ENCODE assay signal across 20 cellular contexts in genomic region chr6:107173779-107174178, GRCh38. TPM values are rescaled to one million over a fixed set of nuclear protein-coding genes. Genes with fewer than 3 reads are reported as not detected.
A peak's percentile ranks its signal among the peaks of the same experiment; 100 is the strongest.
DNase-seq lines count a peak whose midpoint lies in the region; ATAC-seq and TF ChIP-seq lines count a peak whose summit lies in the region.
"Had no signal": no experiment of that assay in that cellular context is flagged by ENCODE, and none has a peak within 500 bp of the region (broad histone marks: within the 10 kb centered on the region; RNA-seq: fewer than 3 reads in every experiment).

No MANE protein-coding gene starts in this region.

- in situ Hi-C loops in GM23248 (cut with MboI) = no loop called here

- H3K4me2 ChIP-seq in GM23248 (ENCODE audit: unreplicated experiment) (peak overlapping the region; percentile 2), smooth muscle cell (no peak overlapping the region)
- H3K4me2 ChIP-seq: GM23338 had no signal

- H3K36me3 ChIP-seq in GM23248 (ENCODE audit: low read depth) (no peaks in the 10 kb centered on the region), smooth muscle cell (ENCODE audit: low read depth) (no peaks in the 10 kb centered on the region)
- H3K36me3 ChIP-seq: BE2C had no signal

- H3F3A ChIP-seq in GM23248 (ENCODE audit: insufficient read depth) (no peaks in the 10 kb centered on the region; the same call in 1 of the 2 replicates), smooth muscle cell (ENCODE audit: low read depth) (no peaks in the 10 kb centered on the region)

- H3K4me3 ChIP-seq in GM23248 (no peak overlapping the region), choroid plexus epithelial cell (ENCODE audit: low read depth, low read length) (no peak overlapping the region), smooth muscle cell (no peak overlapping the region)
- H3K4me3 ChIP-seq: GM23338 had no signal

- no peak overlapping the region for H2AFZ ChIP-seq in GM23248
- no peak overlapping the region for H2AFZ ChIP-seq in smooth muscle cell (ENCODE audit: low read depth)
- H2AFZ ChIP-seq: GM23338 had no signal

- H3K9me3 Mint-ChIP-seq in osteocyte (ENCODE audit: unreplicated experiment) = peaks cover 5% of the 10 kb centered on the region
- H3K9me3 Mint-ChIP-seq in activated CD4-positive, alpha-beta T cell treated with anti-CD3 and anti-CD28 coated beads, Interleukin-2, amount 10 ng/mL, durations not matched to agents 24 days and 14 days = no peaks in the 10 kb centered on the region
- H3K9me3 Mint-ChIP-seq: CD4-positive, alpha-beta memory T cell had no signal

- ATAC-seq in HG02763 (IDR thresholded peaks at IDR 0.05; ENCODE audit: unreplicated experiment) = no peak
- ATAC-seq: GM23338, Panc1 had no signal

- H3K36me3 Mint-ChIP-seq in osteocyte (ENCODE audit: unreplicated experiment) = peaks cover 2% of the 10 kb centered on the region
- no peaks in the 10 kb centered on the region for H3K36me3 Mint-ChIP-seq in activated CD4-positive, alpha-beta T cell treated with anti-CD3 and anti-CD28 coated beads, Interleukin-2, amount 10 ng/mL, durations not matched to agents 24 days and 14 days (ENCODE audit: low read depth)

- H3K9me3 ChIP-seq in GM23248 (ENCODE audit: low read depth) (no peaks in the 10 kb centered on the region), smooth muscle cell (replicated peaks; ENCODE audit: low read depth) (no peaks in the 10 kb centered on the region)
- H3K9me3 ChIP-seq: BE2C had no signal

- no peaks in the 10 kb centered on the region for H3K27me3 ChIP-seq in GM23248 (replicated peaks; ENCODE audit: insufficient read depth)
- no peaks in the 10 kb centered on the region for H3K27me3 ChIP-seq in smooth muscle cell (ENCODE audit: low read depth)
- H3K27me3 ChIP-seq: BE2C had no signal

- H3K9ac ChIP-seq in GM23248 (no peak overlapping the region), smooth muscle cell (ENCODE audit: low read depth) (no peak overlapping the region)

- no peak overlapping the region for H3K4me3 Mint-ChIP-seq in osteocyte (ENCODE audit: unreplicated experiment)
- no peak overlapping the region for H3K4me3 Mint-ChIP-seq in activated CD4-positive, alpha-beta T cell treated with anti-CD3 and anti-CD28 coated beads, Interleukin-2, amount 10 ng/mL, durations not matched to agents 24 days and 14 days
- H3K4me3 Mint-ChIP-seq: GM23338 had no signal

- intact Hi-C loops in activated CD4-positive, alpha-beta T cell treated with anti-CD3 and anti-CD28 coated beads, Interleukin-2, amount 10 ng/mL, durations not matched to agents 24 days and 14 days (cut with micrococcal nuclease) = no loop called here

- no peak overlapping the region for H3K27ac Mint-ChIP-seq in osteocyte (ENCODE audit: unreplicated experiment)
- H3K27ac Mint-ChIP-seq in activated CD4-positive, alpha-beta T cell treated with anti-CD3 and anti-CD28 coated beads, Interleukin-2, amount 10 ng/mL, durations not matched to agents 24 days and 14 days = no peak overlapping the region
- H3K27ac Mint-ChIP-seq: CD4-positive, alpha-beta memory T cell; GM23338 had no signal

- no peak overlapping the region for H3K27ac ChIP-seq in GM23248
- H3K27ac ChIP-seq in VCaP = 0 out of 2 replicates have a peak overlapping the region, but pooled peaks have one; percentile 4
- no peak overlapping the region for H3K27ac ChIP-seq in smooth muscle cell (ENCODE audit: low read depth)

- 80 to 84% methylated on average over 3 of the region's 3 CpGs for WGBS in GM23248 (ENCODE audit: low coverage in 1 of 2, low lambda C conversion rate in 2 of 2, missing lambda C conversion rate in 2 of 2), 2 experiments
- WGBS in smooth muscle cell (ENCODE audit: low lambda C conversion rate) = 88% methylated on average over 3 of the region's 3 CpGs

- H3K9me2 ChIP-seq in GM23248 (ENCODE audit: insufficient read depth) = no peaks in the 10 kb centered on the region

- no peaks in the 10 kb centered on the region for H3K27me3 Mint-ChIP-seq in osteocyte (ENCODE audit: unreplicated experiment)
- no peaks in the 10 kb centered on the region for H3K27me3 Mint-ChIP-seq in activated CD4-positive, alpha-beta T cell treated with anti-CD3 and anti-CD28 coated beads, Interleukin-2, amount 10 ng/mL, durations not matched to agents 24 days and 14 days
- H3K27me3 Mint-ChIP-seq: CD4-positive, alpha-beta memory T cell had no signal

- TF ChIP-seq CTCF in VCaP (conservative IDR thresholded peaks at IDR 0.05) (no peak), choroid plexus epithelial cell (conservative IDR thresholded peaks at IDR 0.05; ENCODE audit: low read depth, low read length) (no peak), osteocyte (IDR thresholded peaks at IDR 0.05) (no peak), smooth muscle cell (IDR thresholded peaks at IDR 0.05; ENCODE audit: borderline replicate concordance, insufficient read depth, poor library complexity, severe bottlenecking) (no peak)

- DNase-seq in GM23248 (peak; percentile 23), choroid plexus epithelial cell (ENCODE audit: low read depth) (peak; percentile 36), osteocyte (ENCODE audit: extremely low spot score, unreplicated experiment) (peak; percentile 5), smooth muscle cell (lab: John Stamatoyannopoulos, UW; ENCODE audit: unreplicated experiment) (no peak)
- DNase-seq in activated CD4-positive, alpha-beta T cell treated with anti-CD3 and anti-CD28 coated beads, Interleukin-2, amount 10 ng/mL, durations not matched to agents 24 days and 14 days = no peak
- DNase-seq: ACHN; BE2C; CD4-positive, alpha-beta memory T cell; DMS79 treated with DMSO at 0.1 percent for 48 hours; KG1; MM.1S; NCI-H1105; NCI-H1694 treated with DMSO at 0.1 percent for 48 hours; NCI-H446; NCI-H748 treated with DMSO at 0.1 percent for 48 hours; Right ventricle myocardium superior had no signal

- H3K79me2 ChIP-seq in GM23248 (ENCODE audit: insufficient read depth) (no peaks in the 10 kb centered on the region), smooth muscle cell (ENCODE audit: low read depth) (no peaks in the 10 kb centered on the region)

- H4K20me1 ChIP-seq in GM23248 (ENCODE audit: insufficient read depth) (no peaks in the 10 kb centered on the region), smooth muscle cell (ENCODE audit: low read depth) (no peaks in the 10 kb centered on the region)

- no peaks in the 10 kb centered on the region for H3K4me1 ChIP-seq in GM23248 (ENCODE audit: insufficient read depth)
- H3K4me1 ChIP-seq in smooth muscle cell (ENCODE audit: low read depth) = no peaks in the 10 kb centered on the region
- H3K4me1 ChIP-seq: BE2C had no signal

- H3K4me1 Mint-ChIP-seq in osteocyte (ENCODE audit: unreplicated experiment) = no peaks in the 10 kb centered on the region
- H3K4me1 Mint-ChIP-seq in activated CD4-positive, alpha-beta T cell treated with anti-CD3 and anti-CD28 coated beads, Interleukin-2, amount 10 ng/mL, durations not matched to agents 24 days and 14 days = no peaks in the 10 kb centered on the region
- H3K4me1 Mint-ChIP-seq: CD4-positive, alpha-beta memory T cell; GM23338 had no signal

RNA-seq across cellular contexts. Expression of gene BEND3, which starts 58.5 kb away (rescaled TPM):
- 1.8 and 2.7 TPM in 2 replicates for total RNA-seq in GM23248 (2014; rRNA removed; shearing (Covaris generic))
- polyA plus RNA-seq in GM23248 (2016; fragmentation: Nextera tagmentation; extraction: Ambion mirVana) = 1.0 and 1.4 TPM in 2 replicates
- 4.4 and 4.5 TPM in 2 replicates for total RNA-seq in osteocyte
- total RNA-seq in smooth muscle cell = 2.7 and 3.5 TPM in 2 replicates
- 0.91 and 2.3 TPM in 2 replicates for polyA plus RNA-seq in smooth muscle cell
- total RNA-seq in activated CD4-positive, alpha-beta T cell treated with anti-CD3 and anti-CD28 coated beads, Interleukin-2, amount 10 ng/mL, durations not matched to agents 24 days and 14 days = 12.6 and 12.9 TPM in 2 replicates

Comparison
In these comparisons a context has a peak if more than half of its experiments do, and no peak if none do; other contexts are left out.
1. DNase-seq: peak in GM23248 (single experiment), choroid plexus epithelial cell (single experiment) and osteocyte (single experiment); none in smooth muscle cell (single experiment) and activated CD4-positive, alpha-beta T cell treated with anti-CD3 and anti-CD28 coated beads, Interleukin-2, amount 10 ng/mL, durations not matched to agents 24 days and 14 days (single experiment).